Comparison of ENCODE assay signal across 31 cellular contexts in genomic region chr3:107701299-107701698, GRCh38.
"Had no signal": no experiment of that assay in that cellular context is flagged by ENCODE, and none has a peak within 500 bp of the region (broad histone marks: within the 10 kb centered on the region; RNA-seq: fewer than 3 reads in every experiment).

No MANE protein-coding gene starts in this region.

- DNase-seq: activated CD4-positive, alpha-beta memory T cell treated with anti-CD3 and anti-CD28 coated beads for 36 hours; activated CD4-positive, alpha-beta T cell treated with anti-CD3 and anti-CD28 coated beads for 36 hours; activated CD4-positive, alpha-beta T cell treated with anti-CD3 and anti-CD28 coated beads, Interleukin-2, amount 10 ng/mL, durations not matched to agents 24 days and 14 days; activated CD4-positive, CD25-positive, alpha-beta regulatory T cell; activated CD4-positive, CD25-positive, alpha-beta regulatory T cell treated with anti-CD3 and anti-CD28 coated beads, Interleukin-2, amount 50 U/mL, for 72 hours; activated CD8-positive, alpha-beta memory T cell treated with anti-CD3 and anti-CD28 coated beads, Interleukin-2, amount 10 ng/mL, durations not matched to agents 7 days and 5 days; activated CD8-positive, alpha-beta memory T cell treated with anti-CD3 and anti-CD28 coated beads, Interleukin-2, amount 50 U/mL, for 4 hours; activated CD8-positive, alpha-beta T cell treated with anti-CD3 and anti-CD28 coated beads, Interleukin-2, amount 10 ng/mL, durations not matched to agents 7 days and 5 days; activated gamma-delta T cell; activated naive CD4-positive, alpha-beta T cell; activated naive CD4-positive, alpha-beta T cell treated with anti-CD3 and anti-CD28 coated beads, Interleukin-2, amount 10 ng/mL, durations not matched to agents 7 days and 5 days; activated naive CD8-positive, alpha-beta T cell treated with anti-CD3 and anti-CD28 coated beads, Interleukin-2, amount 10 ng/mL, durations not matched to agents 7 days and 5 days; activated T-cell treated with anti-CD3 and anti-CD28 coated beads, Interleukin-2, amount 50 U/mL, for 1 hour; activated T-cell treated with anti-CD3 and anti-CD28 coated beads, Interleukin-2, amount 50 U/mL, for 48 hours; dorsolateral prefrontal cortex; effector memory CD4-positive, alpha-beta T cell; endodermal cell; foreskin fibroblast; head of caudate nucleus; T-helper 2 cell had no signal

- ATAC-seq: activated CD4-positive, alpha-beta T cell treated with anti-CD3 and anti-CD28 coated beads for 36 hours; activated CD8-positive, alpha-beta memory T cell treated with anti-CD3 and anti-CD28 coated beads, Interleukin-2, amount 10 ng/mL, durations not matched to agents 7 days and 5 days; activated CD8-positive, alpha-beta T cell treated with anti-CD3 and anti-CD28 coated beads, Interleukin-2, amount 10 ng/mL, durations not matched to agents 7 days and 5 days; activated naive CD4-positive, alpha-beta T cell treated with anti-CD3 and anti-CD28 coated beads, Interleukin-2, amount 50 U/mL, for 72 hours; esophagus mucosa had no signal

- H3K4me3 ChIP-seq: ascending aorta, breast epithelium, cardiac muscle cell, coronary artery had no signal

- H3K36me3 ChIP-seq: ascending aorta, breast epithelium, cardiac muscle cell had no signal

- H3K4me1 ChIP-seq: ascending aorta, breast epithelium had no signal

- H3K4me1 Mint-ChIP-seq: activated CD8-positive, alpha-beta memory T cell treated with anti-CD3 and anti-CD28 coated beads, Interleukin-2, amount 10 ng/mL, durations not matched to agents 7 days and 5 days had no signal

- H3K9me3 Mint-ChIP-seq: activated CD4-positive, alpha-beta memory T cell treated with anti-CD3 and anti-CD28 coated beads for 36 hours; activated CD4-positive, alpha-beta T cell treated with anti-CD3 and anti-CD28 coated beads, Interleukin-2, amount 10 ng/mL, durations not matched to agents 24 days and 14 days; activated naive CD4-positive, alpha-beta T cell treated with anti-CD3 and anti-CD28 coated beads, Interleukin-2, amount 10 ng/mL, durations not matched to agents 7 days and 5 days; activated naive CD8-positive, alpha-beta T cell treated with anti-CD3 and anti-CD28 coated beads, Interleukin-2, amount 10 ng/mL, durations not matched to agents 7 days and 5 days; activated T-helper 1 cell treated with anti-CD3 and anti-CD28 coated beads, Interleukin-12 subunit alpha, Interleukin-12 subunit beta, Interleukin-2, Interleukin-4 antibody, amounts not matched to agents 30 ng/mL and 10 ng/mL and 1 ng/mL, durations not matched to agents 14 hours and 24 hours and 36 hours; central memory CD8-positive, alpha-beta T cell had no signal

- H3K27me3 Mint-ChIP-seq: activated CD4-positive, alpha-beta memory T cell treated with anti-CD3 and anti-CD28 coated beads for 36 hours; activated CD4-positive, alpha-beta T cell treated with anti-CD3 and anti-CD28 coated beads for 36 hours; activated CD4-positive, alpha-beta T cell treated with anti-CD3 and anti-CD28 coated beads, Interleukin-2, amount 10 ng/mL, durations not matched to agents 24 days and 14 days; activated CD8-positive, alpha-beta memory T cell treated with anti-CD3 and anti-CD28 coated beads, Interleukin-2, amount 10 ng/mL, durations not matched to agents 7 days and 5 days; activated naive CD4-positive, alpha-beta T cell treated with anti-CD3 and anti-CD28 coated beads, Interleukin-2, amount 10 ng/mL, durations not matched to agents 7 days and 5 days; activated naive CD8-positive, alpha-beta T cell treated with anti-CD3 and anti-CD28 coated beads, Interleukin-2, amount 10 ng/mL, durations not matched to agents 7 days and 5 days; brain; central memory CD8-positive, alpha-beta T cell; dendritic cell treated with granulocyte-macrophage colony-stimulating factor and Interleukin-4, amounts not matched to agents 40 ng/mL and 50 ng/mL, for 4 days had no signal

- H3K36me3 Mint-ChIP-seq: activated CD4-positive, alpha-beta memory T cell treated with anti-CD3 and anti-CD28 coated beads for 36 hours; activated CD8-positive, alpha-beta memory T cell treated with anti-CD3 and anti-CD28 coated beads, Interleukin-2, amount 10 ng/mL, durations not matched to agents 7 days and 5 days; activated naive CD4-positive, alpha-beta T cell treated with anti-CD3 and anti-CD28 coated beads, Interleukin-2, amount 10 ng/mL, durations not matched to agents 7 days and 5 days had no signal

- H3K9me3 ChIP-seq: ascending aorta, breast epithelium had no signal

- H3K27ac Mint-ChIP-seq: activated CD4-positive, alpha-beta memory T cell treated with anti-CD3 and anti-CD28 coated beads for 36 hours; activated CD4-positive, alpha-beta T cell treated with anti-CD3 and anti-CD28 coated beads for 36 hours; activated CD4-positive, alpha-beta T cell treated with anti-CD3 and anti-CD28 coated beads, Interleukin-2, amount 10 ng/mL, durations not matched to agents 24 days and 14 days; activated CD8-positive, alpha-beta memory T cell treated with anti-CD3 and anti-CD28 coated beads, Interleukin-2, amount 10 ng/mL, durations not matched to agents 7 days and 5 days; activated CD8-positive, alpha-beta T cell treated with anti-CD3 and anti-CD28 coated beads, Interleukin-2, amount 10 ng/mL, durations not matched to agents 7 days and 5 days; activated naive CD4-positive, alpha-beta T cell treated with anti-CD3 and anti-CD28 coated beads, Interleukin-2, amount 10 ng/mL, durations not matched to agents 7 days and 5 days; activated naive CD8-positive, alpha-beta T cell treated with anti-CD3 and anti-CD28 coated beads, Interleukin-2, amount 10 ng/mL, durations not matched to agents 7 days and 5 days; activated T-helper 1 cell treated with anti-CD3 and anti-CD28 coated beads, Interleukin-12 subunit alpha, Interleukin-12 subunit beta, Interleukin-2, Interleukin-4 antibody, amounts not matched to agents 30 ng/mL and 10 ng/mL and 1 ng/mL, durations not matched to agents 14 hours and 24 hours and 36 hours; brain; dendritic cell treated with granulocyte-macrophage colony-stimulating factor and Interleukin-4, amounts not matched to agents 40 ng/mL and 50 ng/mL, for 4 days; endodermal cell had no signal

- H3K27ac ChIP-seq: ascending aorta, breast epithelium, coronary artery had no signal

- H3K27me3 ChIP-seq: ascending aorta, breast epithelium, cardiac muscle cell, dorsolateral prefrontal cortex had no signal

- H3K4me3 Mint-ChIP-seq: activated CD4-positive, alpha-beta memory T cell treated with anti-CD3 and anti-CD28 coated beads for 36 hours; activated CD4-positive, alpha-beta T cell treated with anti-CD3 and anti-CD28 coated beads for 36 hours; activated CD4-positive, alpha-beta T cell treated with anti-CD3 and anti-CD28 coated beads, Interleukin-2, amount 10 ng/mL, durations not matched to agents 24 days and 14 days; activated CD8-positive, alpha-beta memory T cell treated with anti-CD3 and anti-CD28 coated beads, Interleukin-2, amount 10 ng/mL, durations not matched to agents 7 days and 5 days; activated CD8-positive, alpha-beta T cell treated with anti-CD3 and anti-CD28 coated beads, Interleukin-2, amount 10 ng/mL, durations not matched to agents 7 days and 5 days; activated naive CD4-positive, alpha-beta T cell treated with anti-CD3 and anti-CD28 coated beads, Interleukin-2, amount 10 ng/mL, durations not matched to agents 7 days and 5 days; activated naive CD8-positive, alpha-beta T cell treated with anti-CD3 and anti-CD28 coated beads, Interleukin-2, amount 10 ng/mL, durations not matched to agents 7 days and 5 days; activated T-helper 1 cell treated with anti-CD3 and anti-CD28 coated beads, Interleukin-12 subunit alpha, Interleukin-12 subunit beta, Interleukin-2, Interleukin-4 antibody, amounts not matched to agents 30 ng/mL and 10 ng/mL and 1 ng/mL, durations not matched to agents 14 hours and 24 hours and 36 hours; brain; central memory CD8-positive, alpha-beta T cell; dendritic cell treated with granulocyte-macrophage colony-stimulating factor and Interleukin-4, amounts not matched to agents 40 ng/mL and 50 ng/mL, for 4 days; endodermal cell had no signal

- FAIRE-seq: frontal cortex had no signal
